In genomic region chr15:65512807-65513416, GRCh38 we compare ENCODE assay signal across 11 cellular contexts. TPM values are rescaled to one million over a fixed set of nuclear protein-coding genes. Genes with fewer than 3 reads are reported as not detected.
DNase-seq lines count a peak whose midpoint lies in the region; ATAC-seq and TF ChIP-seq lines count a peak whose summit lies in the region.
"Had no signal": no experiment of that assay in that cellular context is flagged by ENCODE, and none has a peak within 500 bp of the region (broad histone marks: within the 10 kb centered on the region; RNA-seq: fewer than 3 reads in every experiment).

No MANE protein-coding gene starts in this region.

- ATAC-seq in GM19328 (IDR thresholded peaks at IDR 0.05; ENCODE audit: unreplicated experiment), result no peak

- no peak overlapping the region for H3K4me3 ChIP-seq in choroid plexus epithelial cell (ENCODE audit: low read depth, low read length)
- H3K4me3 ChIP-seq: neural progenitor cell, SJSA1 had no signal

- no peak for TF ChIP-seq CTCF in choroid plexus epithelial cell (conservative IDR thresholded peaks at IDR 0.05; ENCODE audit: low read depth, low read length)

- peak overlapping the region; percentile 51 for H3K27ac ChIP-seq in temporal lobe (ENCODE audit: low read depth, low read length)
- H3K27ac ChIP-seq: neural progenitor cell, SJSA1 had no signal

- peak; percentile 82 for DNase-seq in OCI-M1 (lab: John Stamatoyannopoulos, UW)
- peak; percentile 25 for DNase-seq in choroid plexus epithelial cell (ENCODE audit: low read depth)
- DNase-seq in medulla oblongata (ENCODE audit: extremely low spot score), result peak; percentile 86
- no peak for DNase-seq in COR-L47 (lab: John Stamatoyannopoulos, UW)
- DNase-seq in NCI-H82 treated with DMSO at 0.1 percent for 48 hours (lab: John Stamatoyannopoulos, UW; ENCODE audit: unreplicated experiment), result no peak
- DNase-seq: activated CD8-positive, alpha-beta memory T cell treated with anti-CD3 and anti-CD28 coated beads, Interleukin-2, amount 50 U/mL, for 48 hours; NCI-H2081 had no signal

RNA-seq across cellular contexts. Expression of gene DPP8, which starts 4.6 kb away (rescaled TPM):
- total RNA-seq in temporal lobe, result 53.6 TPM

RNA-seq across cellular contexts. Expression of gene HACD3, which starts 17.4 kb away (rescaled TPM):
- total RNA-seq in temporal lobe, result 98.1 TPM

Comparison
In these comparisons a context has a peak if more than half of its experiments do, and no peak if none do; other contexts are left out.
1. DNase-seq: peak in OCI-M1 (single experiment), choroid plexus epithelial cell (single experiment) and medulla oblongata (single experiment); none in COR-L47 (single experiment) and NCI-H82 treated with DMSO at 0.1 percent for 48 hours (single experiment).